11 cellular contexts compared by ENCODE assay signal in genomic region chr9:125649826-125650225, GRCh38. TPM values are rescaled to one million over a fixed set of nuclear protein-coding genes. Genes with fewer than 3 reads are reported as not detected.
A peak's percentile ranks its signal among the peaks of the same experiment; 100 is the strongest.
DNase-seq lines count a peak whose midpoint lies in the region; ATAC-seq and TF ChIP-seq lines count a peak whose summit lies in the region.
"Had no signal": no experiment of that assay in that cellular context is flagged by ENCODE, and none has a peak within 500 bp of the region (broad histone marks: within the 10 kb centered on the region; RNA-seq: fewer than 3 reads in every experiment).

No MANE protein-coding gene starts in this region.

- H3K4me1 Mint-ChIP-seq in CD14-positive monocyte: peaks cover 78% of the 10 kb centered on the region
- peaks cover 87% of the 10 kb centered on the region for H3K4me1 Mint-ChIP-seq in HFFc6 (ENCODE audit: low read depth)
- H3K4me1 Mint-ChIP-seq in glutamatergic neuron (ENCODE audit: low read depth, unreplicated experiment): peaks cover 46% of the 10 kb centered on the region

- H3K9me3 Mint-ChIP-seq in CD14-positive monocyte (no peaks in the 10 kb centered on the region), HFFc6 (no peaks in the 10 kb centered on the region), glutamatergic neuron (ENCODE audit: unreplicated experiment) (peaks cover 1% of the 10 kb centered on the region)

- no peaks in the 10 kb centered on the region for H3K9me3 ChIP-seq in mesodermal cell (ENCODE audit: control insufficient read depth, low read length)
- H3K9me3 ChIP-seq: right lobe of liver had no signal

- DNase-seq in CD14-positive monocyte (ENCODE audit: low spot score) (no peak), HFFc6 (no peak), glutamatergic neuron (no peak), NAMALWA (ENCODE audit: low spot score) (no peak)
- DNase-seq: activated CD4-positive, CD25-positive, alpha-beta regulatory T cell; NCI-H1417 treated with DMSO at 0.1 percent for 48 hours had no signal

- peak overlapping the region; percentile 1 for H3K27ac ChIP-seq in adipose tissue (ENCODE audit: low read depth, low read length)
- peak overlapping the region; percentile 89 for H3K27ac ChIP-seq in mesodermal cell (ENCODE audit: low read depth, low read length, severe bottlenecking)

- 78 to 85% (median 82%) methylated on average over 4 of the region's 4 CpGs for WGBS in adipose tissue, 3 donors
- WGBS in mesodermal cell (ENCODE audit: insufficient coverage in 2 of 2), 2 experiments: 88 to 92% methylated on average over 4 of the region's 4 CpGs

- H3K4me1 ChIP-seq in mesodermal cell (ENCODE audit: control insufficient read depth, insufficient read depth, low read length, poor library complexity, severe bottlenecking): peaks cover 80% of the 10 kb centered on the region
- H3K4me1 ChIP-seq: right lobe of liver had no signal

- H3K4me3 ChIP-seq in mesodermal cell (ENCODE audit: extremely low read depth, insufficient read depth, low read length, poor library complexity, severe bottlenecking): no peak overlapping the region
- H3K4me3 ChIP-seq: right lobe of liver had no signal

- no peak for TF ChIP-seq CTCF in CD14-positive monocyte (IDR thresholded peaks at IDR 0.05)
- no peak for TF ChIP-seq CTCF in HFFc6 (IDR thresholded peaks at IDR 0.05)
- TF ChIP-seq CTCF in glutamatergic neuron (IDR thresholded peaks at IDR 0.05; ENCODE audit: partially characterized antibody, unreplicated experiment): no peak

- H3K27me3 Mint-ChIP-seq in CD14-positive monocyte (ENCODE audit: low read depth in 3 of 3) (peaks cover 0 to 2% (median 0%) of the 10 kb centered on the region in 3 donors), HFFc6 (ENCODE audit: insufficient read depth) (peaks cover 1% of the 10 kb centered on the region; the same call in 1 of the 2 replicates), glutamatergic neuron (ENCODE audit: unreplicated experiment) (no peaks in the 10 kb centered on the region)

- no peak for ATAC-seq in HG03196 (IDR thresholded peaks at IDR 0.05; ENCODE audit: unreplicated experiment)
- ATAC-seq in GM21825 (IDR thresholded peaks at IDR 0.05; ENCODE audit: unreplicated experiment): no peak

- peak overlapping the region; percentile 98 to 100 (median 100) for H3K27ac Mint-ChIP-seq in CD14-positive monocyte
- peak overlapping the region; percentile 96 for H3K27ac Mint-ChIP-seq in HFFc6
- H3K27ac Mint-ChIP-seq in glutamatergic neuron (ENCODE audit: unreplicated experiment): no peak overlapping the region

- intact Hi-C loops in CD14-positive monocyte (cut with micrococcal nuclease): loop anchor here (2.0 to 10.0 kb wide), 4 partner anchors 17 to 97 kb away; partner anchors contain the start of genes MAPKAP1 (in 2 of the 2) and PBX3 (in 2 of the 2)

- H3K4me3 Mint-ChIP-seq in CD14-positive monocyte: peak overlapping the region; percentile 68 to 93
- H3K4me3 Mint-ChIP-seq in HFFc6: peak overlapping the region; percentile 85
- H3K4me3 Mint-ChIP-seq in glutamatergic neuron (ENCODE audit: unreplicated experiment): no peak overlapping the region

- H3K36me3 ChIP-seq in mesodermal cell (ENCODE audit: control insufficient read depth, insufficient read depth, low read length): no peaks in the 10 kb centered on the region
- H3K36me3 ChIP-seq: right lobe of liver had no signal

- H3K36me3 Mint-ChIP-seq in CD14-positive monocyte (peaks cover 23 to 33% of the 10 kb centered on the region in 2 donors), HFFc6 (ENCODE audit: low read depth) (peaks cover 41% of the 10 kb centered on the region), glutamatergic neuron (ENCODE audit: unreplicated experiment) (no peaks in the 10 kb centered on the region)

RNA-seq across cellular contexts. Expression of gene MAPKAP1, which starts 57.2 kb away (rescaled TPM):
- 10 to 100 TPM; 39.9 to 44.1 TPM for polyA plus RNA-seq in CD14-positive monocyte
- 100 to 1,000 TPM; 115 to 167 (median 130) TPM for total RNA-seq in HFFc6 (2021; fragmentation: NEBNext Ultra II Directional; extraction: Animal tissue kit (Norgen Biotek cat#: 25700))
- 10 to 100 TPM; 28.1 to 57.0 (median 50.5) TPM for polyA plus RNA-seq in adipose tissue
- polyA plus RNA-seq in mesodermal cell (2013, experiment 1 of 2): 86.4 TPM
- polyA plus RNA-seq in mesodermal cell (2013, experiment 2 of 2): 74.2 TPM
- total RNA-seq in glutamatergic neuron (ENCODE audit: unreplicated experiment): 59.6 TPM
